In genomic region chr11:65525659-65526480, GRCh38 we compare ENCODE assay signal across 8 cellular contexts. TPM values are rescaled to one million over a fixed set of nuclear protein-coding genes. Genes with fewer than 3 reads are reported as not detected.
DNase-seq lines count a peak whose midpoint lies in the region; ATAC-seq, FAIRE-seq and TF ChIP-seq lines count a peak whose summit lies in the region.

No MANE protein-coding gene starts in this region.

- peaks cover 21% of the 10 kb centered on the region for H3K36me3 Mint-ChIP-seq in T-cell

- peaks cover 57 to 63% (median 59%) of the 10 kb centered on the region in 3 donors for H3K4me1 Mint-ChIP-seq in T-cell

- peaks cover 17% of the 10 kb centered on the region for H3K4me1 ChIP-seq in rectal smooth muscle tissue (ENCODE audit: control insufficient read depth, insufficient read depth, low read length)

- peak overlapping the region; percentile 73 to 81 (median 79) for H3K4me3 Mint-ChIP-seq in T-cell

- peaks cover 12% of the 10 kb centered on the region for H3K36me3 ChIP-seq in rectal smooth muscle tissue (ENCODE audit: control insufficient read depth, insufficient read depth, low read length)

- no peaks in the 10 kb centered on the region for H3K27me3 ChIP-seq in rectal smooth muscle tissue (ENCODE audit: control insufficient read depth, insufficient read depth, low read length)

- H3K27me3 Mint-ChIP-seq in T-cell: peaks cover 0 to 2% of the 10 kb centered on the region in 2 donors

- no peak for ATAC-seq in T-cell (replicated peaks in 1 of 4)
- ATAC-seq in GM21528 (IDR thresholded peaks at IDR 0.05; ENCODE audit: low FRiP score, unreplicated experiment): no peak
- ATAC-seq in GM19035 (IDR thresholded peaks at IDR 0.05; ENCODE audit: unreplicated experiment): no peak

- CTCF ChIA-PET in T-cell (lab: Charles Lee): interaction anchor here in 1 of 2 donors (0.6 kb wide), 1 partner anchor 537 kb away, joined by 3 read pairs; no protein-coding TSS in a partner anchor

- POLR2A ChIA-PET in T-cell (lab: Charles Lee): interaction anchor here in 1 of 2 donors (0.6 to 0.9 kb wide), 2 partner anchors 84 to 102 kb away, joined by 3 to 4 read pairs; no protein-coding TSS in a partner anchor

- FAIRE-seq in HTR-8/SVneo (lab: Jason Lieb, UNC): no peak

- peak overlapping the region; percentile 70 to 80 for H3K27ac Mint-ChIP-seq in T-cell

- DNase-seq in T-cell (no peak), fibroblast of the aortic adventitia (ENCODE audit: low read depth) (no peak), NCI-H2081 (lab: John Stamatoyannopoulos, UW) (no peak), HTR-8/SVneo (ENCODE audit: insufficient read length, low spot score) (no peak)

- TF ChIP-seq CTCF in fibroblast of the aortic adventitia (IDR thresholded peaks at IDR 0.05; ENCODE audit: insufficient read depth, low read length): no peak

- H3K4me3 ChIP-seq in GM08714 (ENCODE audit: low read length) (peak overlapping the region; percentile 79), fibroblast of the aortic adventitia (ENCODE audit: low read depth, low read length) (peak overlapping the region; percentile 95), rectal smooth muscle tissue (ENCODE audit: low read length) (peak overlapping the region; percentile 94)

- H3K9ac ChIP-seq in rectal smooth muscle tissue (ENCODE audit: low read length): peak overlapping the region; percentile 93

- no peaks in the 10 kb centered on the region for H3K9me3 Mint-ChIP-seq in T-cell

- peak overlapping the region; percentile 87 for H3K27ac ChIP-seq in rectal smooth muscle tissue (ENCODE audit: low read depth, low read length)

RNA-seq across cellular contexts. Expression of gene SCYL1, which starts 1.0 kb away (rescaled TPM):
- 10 to 100 TPM; 66.4 to 96.8 (median 76.8) TPM for total RNA-seq in T-cell
- total RNA-seq in fibroblast of the aortic adventitia (ENCODE audit: low replicate concordance): 32.1 and 76.8 TPM in 2 replicates

RNA-seq across cellular contexts. Expression of gene MALAT1, which starts 27.0 kb away (rescaled TPM):
- total RNA-seq in T-cell (over 10,000 TPM; 21,382 to 33,585 (median 22,045) TPM), fibroblast of the aortic adventitia (ENCODE audit: low replicate concordance) (10,787 and 27,374 TPM in 2 replicates)

RNA-seq across cellular contexts. Expression of gene LTBP3, which starts 32.3 kb away (rescaled TPM):
- total RNA-seq in T-cell (100 to 1,000 TPM; 200 to 364 (median 284) TPM), fibroblast of the aortic adventitia (ENCODE audit: low replicate concordance) (47.3 and 147 TPM in 2 replicates)

RNA-seq across cellular contexts. Expression of gene ZNRD2, which starts 44.4 kb away (rescaled TPM):
- total RNA-seq in T-cell: 10 to 100 TPM; 32.5 to 36.9 (median 34.5) TPM
- 27.2 and 48.0 TPM in 2 replicates for total RNA-seq in fibroblast of the aortic adventitia (ENCODE audit: low replicate concordance)

RNA-seq across cellular contexts. Expression of gene FAM89B, which starts 46.5 kb away (rescaled TPM):
- total RNA-seq in T-cell (10 to 100 TPM; 36.3 to 72.9 (median 69.3) TPM), fibroblast of the aortic adventitia (ENCODE audit: low replicate concordance) (5.6 and 21.6 TPM in 2 replicates)
